26 cellular contexts compared by ENCODE assay signal in genomic region chr2:156818221-156818620, GRCh38.
DNase-seq lines count a peak whose midpoint lies in the region; ATAC-seq, FAIRE-seq and TF ChIP-seq lines count a peak whose summit lies in the region.
"Had no signal": no experiment of that assay in that cellular context is flagged by ENCODE, and none has a peak within 500 bp of the region (broad histone marks: within the 10 kb centered on the region; RNA-seq: fewer than 3 reads in every experiment).

No MANE protein-coding gene starts in this region.

- no peak for TF ChIP-seq POLR2A in HepG2 (IDR thresholded peaks at IDR 0.05; ENCODE audit: insufficient read depth in 1 of 2, low read depth in 2 of 2, low read length in 2 of 2)

- DNase-seq in DND-41 (peak; percentile 20), mesendoderm (peak; percentile 68), NCI-H2107 treated with DMSO at 0.1 percent for 48 hours (lab: John Stamatoyannopoulos, UW; ENCODE audit: unreplicated experiment) (no peak), HepG2 (ENCODE audit: low spot score) (no peak), posterior cingulate gyrus (no peak)
- DNase-seq: CD8-positive, alpha-beta memory T cell; DMS 273 treated with DMSO at 0.1 percent for 48 hours; DMS79; GF-D8; KG1; NCI-H1048; NCI-H1417; NCI-H1694; NCI-H2081; NCI-H2171; NCI-H345; NCI-H510A treated with DMSO at 0.1 percent for 48 hours; NCI-H748 treated with DMSO at 0.1 percent for 48 hours; SK-N-SH had no signal

- H3K79me2 ChIP-seq in DND-41 (ENCODE audit: insufficient read depth, low read length) (no peaks in the 10 kb centered on the region), mesendoderm (ENCODE audit: control insufficient read depth, insufficient read depth, low read length) (no peaks in the 10 kb centered on the region), HepG2 (ENCODE audit: insufficient read depth, low read length) (no peaks in the 10 kb centered on the region)

- no peaks in the 10 kb centered on the region for H4K20me1 ChIP-seq in DND-41 (ENCODE audit: insufficient read depth, low read length)
- H4K20me1 ChIP-seq in HepG2 (ENCODE audit: insufficient read depth, low read length), result no peaks in the 10 kb centered on the region

- CTCF ChIA-PET in HepG2 (lab: Yijun Ruan, JAX; ENCODE audit: low intra/inter-chr PET ratio, low total read pairs), result no interaction called here

- H3K4me1 ChIP-seq in DND-41 (ENCODE audit: insufficient read depth, low read length), result peaks cover 45% of the 10 kb centered on the region
- H3K4me1 ChIP-seq in mesendoderm (ENCODE audit: control insufficient read depth, low read depth, low read length), result peaks cover 2% of the 10 kb centered on the region
- no peaks in the 10 kb centered on the region for H3K4me1 ChIP-seq in HepG2 (ENCODE audit: insufficient read depth, low read length)

- peak overlapping the region; percentile 67 for H2AFZ ChIP-seq in DND-41 (ENCODE audit: low read depth, low read length)
- H2AFZ ChIP-seq in HepG2 (ENCODE audit: low read length), result no peak overlapping the region

- H3K4ac ChIP-seq in mesendoderm (ENCODE audit: low read depth, low read length), result no peak overlapping the region

- H3K18ac ChIP-seq in mesendoderm (ENCODE audit: low read length), result peak overlapping the region; percentile 90

- peak overlapping the region; percentile 4 for H3K56ac ChIP-seq in mesendoderm (ENCODE audit: low read length)

- no peaks in the 10 kb centered on the region for H3K27me3 ChIP-seq in DND-41 (ENCODE audit: insufficient read depth, low read length, poor library complexity)
- H3K27me3 ChIP-seq in mesendoderm (ENCODE audit: insufficient read depth, low read length, poor library complexity), result no peaks in the 10 kb centered on the region
- H3K27me3 ChIP-seq in HepG2 (ENCODE audit: control insufficient read depth in 1 of 2, insufficient read depth in 2 of 2, low read length in 2 of 2), result no peaks in the 10 kb centered on the region

- no TSS peak for BruUV-seq in HepG2 (replicated peaks; lab: Mats Ljungman, UMichigan)

- POLR2A ChIA-PET in HepG2 (lab: Yijun Ruan, JAX), result no interaction called here

- H3K36me3 ChIP-seq in DND-41 (ENCODE audit: insufficient read depth, low read length) (no peaks in the 10 kb centered on the region), mesendoderm (ENCODE audit: control insufficient read depth, insufficient read depth, low read length) (no peaks in the 10 kb centered on the region), HepG2 (replicated peaks in 1 of 2; ENCODE audit: control insufficient read depth in 1 of 2, insufficient read depth in 2 of 2, low read length in 2 of 2) (no peaks in the 10 kb centered on the region)

- no peak overlapping the region for H2BK15ac ChIP-seq in mesendoderm (replicated peaks; ENCODE audit: low read depth)

- intact Hi-C loops in HepG2 (cut with micrococcal nuclease; ENCODE audit: unreplicated experiment) (no loop called here), posterior cingulate gyrus (cut with DNase I) (no loop called here)

- no peak for FAIRE-seq in HepG2 (lab: Jason Lieb, UNC)
- FAIRE-seq: GM12892, GM19239, RCC 7860 had no signal

- H3K4me2 ChIP-seq in DND-41 (ENCODE audit: insufficient read depth, low read length), result peak overlapping the region; percentile 63
- H3K4me2 ChIP-seq in mesendoderm (ENCODE audit: low read length), result no peak overlapping the region
- H3K4me2 ChIP-seq in HepG2 (ENCODE audit: low read depth, low read length), result no peak overlapping the region
- H3K4me2 ChIP-seq: SK-N-SH had no signal

- H4K8ac ChIP-seq in mesendoderm (ENCODE audit: low read depth, low read length), result no peak overlapping the region

- H3K9me3 ChIP-seq in DND-41 (ENCODE audit: insufficient read depth, low read length, severe bottlenecking) (no peaks in the 10 kb centered on the region), HepG2 (ENCODE audit: low read length) (no peaks in the 10 kb centered on the region)
- H3K9me3 ChIP-seq: SK-N-SH had no signal

- H4K5ac ChIP-seq in mesendoderm (ENCODE audit: low read length), result no peak overlapping the region

- H3K4me3 ChIP-seq in DND-41 (ENCODE audit: low read depth in 1 of 2, low read length in 2 of 2) (peak overlapping the region in 1 of 2 experiments; percentile 47; a peak in 2 of 4 replicates), mesendoderm (ENCODE audit: low read length) (no peak overlapping the region), HepG2 (replicated peaks in 1 of 3; ENCODE audit: insufficient read depth in 1 of 3, low read depth in 2 of 3, low read length in 3 of 3) (no peak overlapping the region)
- H3K4me3 ChIP-seq: GM23248 had no signal

- WGBS in mesendoderm (ENCODE audit: extremely low coverage, insufficient coverage, low lambda C conversion rate), result no CpG with 5 or more reads among the region's 6 CpGs
- WGBS in HepG2 (ENCODE audit: low lambda C conversion rate), result 12% methylated on average over 6 of the region's 6 CpGs

- no peak overlapping the region for H2BK5ac ChIP-seq in mesendoderm (ENCODE audit: low read length)

- no peak for TF ChIP-seq RAD21 in HepG2 (CRISPR knock-in tag; IDR thresholded peaks at IDR 0.05)

- H2AK5ac ChIP-seq in mesendoderm (ENCODE audit: low read length), result no peak overlapping the region

- H3K23ac ChIP-seq in mesendoderm (ENCODE audit: low read length), result no peak overlapping the region

- no peak for TF ChIP-seq CTCF in DND-41 (IDR thresholded peaks at IDR 0.05; ENCODE audit: borderline replicate concordance, extremely low read depth, low read length, poor library complexity, severe bottlenecking)
- TF ChIP-seq CTCF in VCaP (conservative IDR thresholded peaks at IDR 0.05), result no peak
- TF ChIP-seq CTCF in HepG2 (CRISPR knock-in tag; IDR thresholded peaks at IDR 0.05), result no peak

- peak overlapping the region; percentile 96 for H3K27ac ChIP-seq in DND-41 (ENCODE audit: low read length)
- 0 out of 2 replicates have a peak overlapping the region, but pooled peaks have one; percentile 20 for H3K27ac ChIP-seq in VCaP
- H3K27ac ChIP-seq in mesendoderm (ENCODE audit: low read depth, low read length), result peak overlapping the region; percentile 47
- H3K27ac ChIP-seq in HepG2 (ENCODE audit: extremely low read length, insufficient read depth, low read length), result no peak overlapping the region
- H3K27ac ChIP-seq: C4-2B, GM23248 had no signal

- TF ChIP-seq EP300 in HepG2 (IDR thresholded peaks at IDR 0.05; ENCODE audit: low read depth in 2 of 2, low read length in 2 of 2) (no peak), HepG2 (CRISPR knock-in tag; IDR thresholded peaks at IDR 0.05; ENCODE audit: borderline replicate concordance) (no peak)

- H2BK120ac ChIP-seq in mesendoderm (ENCODE audit: low read depth, low read length), result no peak overlapping the region

- H3K79me1 ChIP-seq in mesendoderm (ENCODE audit: low read length), result no peaks in the 10 kb centered on the region

- ATAC-seq in DND-41 (ENCODE audit: insufficient read depth, low read depth) (no peak), GM18868 (IDR thresholded peaks at IDR 0.05; ENCODE audit: unreplicated experiment) (peak; percentile 50), HepG2 (no peak)

- in situ Hi-C loops in HepG2 (cut with HindIII; ENCODE audit: extremely low pct_ligation_motif_present, low pct_unique_long_range_greater_than_20kb), result no loop called here

- H3K9ac ChIP-seq in DND-41 (ENCODE audit: low read depth, low read length), result peak overlapping the region; percentile 59
- H3K9ac ChIP-seq in mesendoderm (ENCODE audit: low read length), result no peak overlapping the region
- H3K9ac ChIP-seq in HepG2 (ENCODE audit: insufficient read depth, low read depth, low read length), result no peak overlapping the region
- H3K9ac ChIP-seq: GM23248, SK-N-SH had no signal

TF ChIP-seq in HepG2, 621 proteins besides CTCF, POLR2A, EP300 and RAD21 (continues in another document):
- TF ChIP-seq TCF7 (IDR thresholded peaks at IDR 0.05; ENCODE audit: low read depth) (no peak), ZHX2 (IDR thresholded peaks at IDR 0.05; ENCODE audit: low read depth) (no peak), ZHX2 (CRISPR knock-in tag; IDR thresholded peaks at IDR 0.05; ENCODE audit: borderline replicate concordance) (no peak), DR1 (CRISPR knock-in tag; IDR thresholded peaks at IDR 0.05) (no peak), NFATC3 (CRISPR knock-in tag; IDR thresholded peaks at IDR 0.05) (no peak), TOPORS (CRISPR knock-in tag; IDR thresholded peaks at IDR 0.05) (no peak)

Comparison
In these comparisons a context has a peak if more than half of its experiments do, and no peak if none do; other contexts are left out.
1. DNase-seq: peak in DND-41 (single experiment) and mesendoderm (single experiment); none in NCI-H2107 treated with DMSO at 0.1 percent for 48 hours (single experiment), HepG2 (single experiment) and posterior cingulate gyrus (0 of 10).